In genomic region chr4:97349468-97350186, GRCh38 we compare ENCODE assay signal across 18 cellular contexts.
"Had no signal": no experiment of that assay in that cellular context is flagged by ENCODE, and none has a peak within 500 bp of the region (broad histone marks: within the 10 kb centered on the region; RNA-seq: fewer than 3 reads in every experiment).

No MANE protein-coding gene starts in this region.

- H3K9me3 ChIP-seq: colonic mucosa, gastrocnemius medialis, ovary, transverse colon had no signal

- DNase-seq: activated B cell treated with CpG ODN at 0.5 μM for 24 hours; activated CD4-positive, alpha-beta T cell treated with anti-CD3 and anti-CD28 coated beads, Interleukin-2, amount 10 ng/mL, durations not matched to agents 7 days and 5 days; activated CD8-positive, alpha-beta memory T cell treated with anti-CD3 and anti-CD28 coated beads for 24 hours; activated naive CD4-positive, alpha-beta T cell treated with anti-CD3 and anti-CD28 coated beads, Interleukin-2, amount 50 U/mL, for 16 hours; adrenal gland; caudate nucleus; colonic mucosa; effector CD8-positive, alpha-beta T cell; gastrocnemius medialis; heart right ventricle; kidney; left ventricle myocardium superior; mesendoderm; ovary; stimulated activated CD4-positive, alpha-beta T cell treated with anti-CD3 and anti-CD28 coated beads, Interleukin-12 subunit alpha, Interleukin-12 subunit beta, amount 100 ng/mL, for 4 hours; stimulated activated naive CD4-positive, alpha-beta T cell; substantia nigra; transverse colon had no signal

- H3K4me3 ChIP-seq: adrenal gland, colonic mucosa, gastrocnemius medialis, heart right ventricle, ovary, transverse colon had no signal

- H3K27me3 ChIP-seq: adrenal gland, colonic mucosa, gastrocnemius medialis, heart right ventricle, ovary, transverse colon had no signal

- H3K4me1 ChIP-seq: adrenal gland, colonic mucosa, gastrocnemius medialis, heart right ventricle, transverse colon had no signal

- H3K27ac ChIP-seq: adrenal gland, colonic mucosa, gastrocnemius medialis, heart right ventricle, ovary, transverse colon had no signal

- H3K36me3 ChIP-seq: adrenal gland, colonic mucosa, gastrocnemius medialis, heart right ventricle, ovary, transverse colon had no signal
